1 cellular context compared by ENCODE assay signal in genomic region chr1:12433323-12434053, GRCh38.
TF ChIP-seq lines count a peak whose summit lies in the region.

No MANE protein-coding gene starts in this region.

TF ChIP-seq in HEK293, 187 proteins besides CTCF, POLR2A, EP300 and RAD21 (continued from another document and continues in another):
- TF ChIP-seq, protein P1, sequence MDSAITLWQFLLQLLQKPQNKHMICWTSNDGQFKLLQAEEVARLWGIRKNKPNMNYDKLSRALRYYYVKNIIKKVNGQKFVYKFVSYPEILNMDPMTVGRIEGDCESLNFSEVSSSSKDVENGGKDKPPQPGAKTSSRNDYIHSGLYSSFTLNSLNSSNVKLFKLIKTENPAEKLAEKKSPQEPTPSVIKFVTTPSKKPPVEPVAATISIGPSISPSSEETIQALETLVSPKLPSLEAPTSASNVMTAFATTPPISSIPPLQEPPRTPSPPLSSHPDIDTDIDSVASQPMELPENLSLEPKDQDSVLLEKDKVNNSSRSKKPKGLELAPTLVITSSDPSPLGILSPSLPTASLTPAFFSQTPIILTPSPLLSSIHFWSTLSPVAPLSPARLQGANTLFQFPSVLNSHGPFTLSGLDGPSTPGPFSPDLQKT (IDR thresholded peaks at IDR 0.05; ENCODE audit: borderline replicate concordance, low read depth, low read length) = no peak
- TF ChIP-seq GLI4 (tag by site-specific recombination; IDR thresholded peaks at IDR 0.05) (no peak), TCF7L2 (IDR thresholded peaks at IDR 0.05; ENCODE audit: borderline replicate concordance, low read depth, low read length) (no peak), ZNF391 (tag by site-specific recombination; IDR thresholded peaks at IDR 0.05; ENCODE audit: borderline replicate concordance, low read depth) (peak; percentile 86; the same call in 1 of the 2 replicates), ZNF423 (tag by site-specific recombination; IDR thresholded peaks at IDR 0.05) (peak; percentile 85), REST (tag by site-specific recombination; IDR thresholded peaks at IDR 0.05) (no peak), ZSCAN30 (tag by site-specific recombination; IDR thresholded peaks at IDR 0.05) (no peak), ZNF37A (tag by site-specific recombination; IDR thresholded peaks at IDR 0.05) (no peak), ZNF114 (tag by site-specific recombination; IDR thresholded peaks at IDR 0.05) (no peak), ZNF138 (tag by site-specific recombination; IDR thresholded peaks at IDR 0.05; ENCODE audit: borderline replicate concordance) (no peak), ZNF335 (tag by site-specific recombination; conservative IDR thresholded peaks at IDR 0.05) (peak; percentile 68), GLIS2 (tag by site-specific recombination; IDR thresholded peaks at IDR 0.05) (peak; percentile 71), ZNF426 (tag by site-specific recombination; IDR thresholded peaks at IDR 0.05) (no peak), ZSCAN18 (tag by site-specific recombination; IDR thresholded peaks at IDR 0.05) (peak; percentile 68; the same call in 1 of the 2 replicates), ZBTB20 (tag by site-specific recombination; IDR thresholded peaks at IDR 0.05) (peak; percentile 29; the same call in 1 of the 2 replicates), EGR2 (tag by site-specific recombination; IDR thresholded peaks at IDR 0.05; ENCODE audit: low read depth) (peak; percentile 98), ZNF354C (tag by site-specific recombination; IDR thresholded peaks at IDR 0.05; ENCODE audit: borderline replicate concordance, low read depth) (0 out of 2 replicates have a peak, but pooled peaks have one; percentile 13), ZBTB11 (tag by site-specific recombination; conservative IDR thresholded peaks at IDR 0.05; ENCODE audit: low read depth) (no peak), ZBTB26 (tag by site-specific recombination; optimal IDR thresholded peaks at IDR 0.05) (no peak), WT1 (tag by site-specific recombination; IDR thresholded peaks at IDR 0.05) (peak; percentile 58; the same call in 1 of the 2 replicates), KLF8 (tag by site-specific recombination; IDR thresholded peaks at IDR 0.05) (peak; percentile 91), ZNF585B (tag by site-specific recombination; IDR thresholded peaks at IDR 0.05) (no peak), ZNF248 (tag by site-specific recombination; IDR thresholded peaks at IDR 0.05) (no peak), ZNF658 (tag by site-specific recombination; IDR thresholded peaks at IDR 0.05) (no peak), ZFP3 (tag by site-specific recombination; IDR thresholded peaks at IDR 0.05; ENCODE audit: low read depth) (no peak), ZNF555 (tag by site-specific recombination; conservative IDR thresholded peaks at IDR 0.05) (no peak), ZNF639 (tag by site-specific recombination; IDR thresholded peaks at IDR 0.05) (peak; percentile 62), ZNF146 (tag by site-specific recombination; IDR thresholded peaks at IDR 0.05) (peak; percentile 81; the same call in 1 of the 2 replicates), ZNF670 (tag by site-specific recombination; IDR thresholded peaks at IDR 0.05; ENCODE audit: low read depth) (no peak), ZNF792 (tag by site-specific recombination; IDR thresholded peaks at IDR 0.05) (0 out of 2 replicates have a peak, but pooled peaks have one; percentile 25), ZNF184 (tag by site-specific recombination; IDR thresholded peaks at IDR 0.05) (no peak), ZNF302 (tag by site-specific recombination; IDR thresholded peaks at IDR 0.05; ENCODE audit: low read depth) (no peak), ZNF707 (tag by site-specific recombination; IDR thresholded peaks at IDR 0.05) (no peak), ZNF747 (tag by site-specific recombination; IDR thresholded peaks at IDR 0.05) (no peak), ZNF174 (tag by site-specific recombination; IDR thresholded peaks at IDR 0.05) (no peak), ZNF16 (tag by site-specific recombination; IDR thresholded peaks at IDR 0.05; ENCODE audit: low read depth) (no peak), ZNF266 (tag by site-specific recombination; IDR thresholded peaks at IDR 0.05; ENCODE audit: low read depth) (no peak)
- TF ChIP-seq, protein P2, sequence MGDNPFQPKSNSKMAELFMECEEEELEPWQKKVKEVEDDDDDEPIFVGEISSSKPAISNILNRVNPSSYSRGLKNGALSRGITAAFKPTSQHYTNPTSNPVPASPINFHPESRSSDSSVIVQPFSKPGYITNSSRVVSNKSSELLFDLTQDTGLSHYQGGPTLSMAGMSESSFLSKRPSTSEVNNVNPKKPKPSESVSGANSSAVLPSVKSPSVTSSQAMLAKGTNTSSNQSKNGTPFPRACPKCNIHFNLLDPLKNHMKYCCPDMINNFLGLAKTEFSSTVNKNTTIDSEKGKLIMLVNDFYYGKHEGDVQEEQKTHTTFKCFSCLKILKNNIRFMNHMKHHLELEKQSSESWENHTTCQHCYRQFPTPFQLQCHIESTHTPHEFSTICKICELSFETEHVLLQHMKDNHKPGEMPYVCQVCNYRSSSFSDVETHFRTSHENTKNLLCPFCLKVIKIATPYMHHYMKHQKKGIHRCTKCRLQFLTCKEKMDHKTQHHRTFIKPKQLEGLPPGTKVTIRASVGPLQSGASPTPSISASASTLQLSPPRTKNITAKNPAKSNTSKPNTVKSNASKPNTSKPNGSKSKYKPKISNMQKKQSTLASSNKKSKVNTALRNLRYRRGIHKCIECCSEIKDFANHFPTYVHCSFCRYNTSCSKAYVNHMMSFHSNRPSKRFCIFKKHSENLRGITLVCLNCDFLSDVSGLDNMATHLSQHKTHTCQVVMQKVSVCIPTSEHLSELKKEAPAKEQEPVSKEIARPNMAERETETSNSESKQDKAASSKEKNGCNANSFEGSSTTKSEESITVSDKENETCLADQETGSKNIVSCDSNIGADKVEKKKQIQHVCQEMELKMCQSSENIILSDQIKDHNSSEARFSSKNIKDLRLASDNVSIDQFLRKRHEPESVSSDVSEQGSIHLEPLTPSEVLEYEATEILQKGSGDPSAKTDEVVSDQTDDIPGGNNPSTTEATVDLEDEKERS (tag by site-specific recombination; IDR thresholded peaks at IDR 0.05) = no peak
- TF ChIP-seq, protein P3, sequence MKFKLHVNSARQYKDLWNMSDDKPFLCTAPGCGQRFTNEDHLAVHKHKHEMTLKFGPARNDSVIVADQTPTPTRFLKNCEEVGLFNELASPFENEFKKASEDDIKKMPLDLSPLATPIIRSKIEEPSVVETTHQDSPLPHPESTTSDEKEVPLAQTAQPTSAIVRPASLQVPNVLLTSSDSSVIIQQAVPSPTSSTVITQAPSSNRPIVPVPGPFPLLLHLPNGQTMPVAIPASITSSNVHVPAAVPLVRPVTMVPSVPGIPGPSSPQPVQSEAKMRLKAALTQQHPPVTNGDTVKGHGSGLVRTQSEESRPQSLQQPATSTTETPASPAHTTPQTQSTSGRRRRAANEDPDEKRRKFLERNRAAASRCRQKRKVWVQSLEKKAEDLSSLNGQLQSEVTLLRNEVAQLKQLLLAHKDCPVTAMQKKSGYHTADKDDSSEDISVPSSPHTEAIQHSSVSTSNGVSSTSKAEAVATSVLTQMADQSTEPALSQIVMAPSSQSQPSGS (tag by site-specific recombination; IDR thresholded peaks at IDR 0.05; ENCODE audit: low read depth) = no peak
- TF ChIP-seq, protein P4, sequence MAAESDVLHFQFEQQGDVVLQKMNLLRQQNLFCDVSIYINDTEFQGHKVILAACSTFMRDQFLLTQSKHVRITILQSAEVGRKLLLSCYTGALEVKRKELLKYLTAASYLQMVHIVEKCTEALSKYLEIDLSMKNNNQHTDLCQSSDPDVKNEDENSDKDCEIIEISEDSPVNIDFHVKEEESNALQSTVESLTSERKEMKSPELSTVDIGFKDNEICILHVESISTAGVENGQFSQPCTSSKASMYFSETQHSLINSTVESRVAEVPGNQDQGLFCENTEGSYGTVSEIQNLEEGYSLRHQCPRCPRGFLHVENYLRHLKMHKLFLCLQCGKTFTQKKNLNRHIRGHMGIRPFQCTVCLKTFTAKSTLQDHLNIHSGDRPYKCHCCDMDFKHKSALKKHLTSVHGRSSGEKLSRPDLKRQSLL (tag by site-specific recombination; IDR thresholded peaks at IDR 0.05) = no peak
- TF ChIP-seq, protein P5, sequence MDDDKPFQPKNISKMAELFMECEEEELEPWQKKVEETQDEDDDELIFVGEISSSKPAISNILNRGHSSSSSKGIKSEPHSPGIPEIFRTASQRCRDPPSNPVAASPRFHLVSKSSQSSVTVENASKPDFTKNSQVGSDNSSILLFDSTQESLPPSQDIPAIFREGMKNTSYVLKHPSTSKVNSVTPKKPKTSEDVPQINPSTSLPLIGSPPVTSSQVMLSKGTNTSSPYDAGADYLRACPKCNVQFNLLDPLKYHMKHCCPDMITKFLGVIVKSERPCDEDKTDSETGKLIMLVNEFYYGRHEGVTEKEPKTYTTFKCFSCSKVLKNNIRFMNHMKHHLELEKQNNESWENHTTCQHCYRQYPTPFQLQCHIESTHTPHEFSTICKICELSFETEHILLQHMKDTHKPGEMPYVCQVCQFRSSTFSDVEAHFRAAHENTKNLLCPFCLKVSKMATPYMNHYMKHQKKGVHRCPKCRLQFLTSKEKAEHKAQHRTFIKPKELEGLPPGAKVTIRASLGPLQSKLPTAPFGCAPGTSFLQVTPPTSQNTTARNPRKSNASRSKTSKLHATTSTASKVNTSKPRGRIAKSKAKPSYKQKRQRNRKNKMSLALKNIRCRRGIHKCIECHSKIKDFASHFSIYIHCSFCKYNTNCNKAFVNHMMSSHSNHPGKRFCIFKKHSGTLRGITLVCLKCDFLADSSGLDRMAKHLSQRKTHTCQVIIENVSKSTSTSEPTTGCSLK (tag by site-specific recombination; IDR thresholded peaks at IDR 0.05) = no peak
